Comparison of ENCODE assay signal across 23 cellular contexts in the genomic region with DNA sequence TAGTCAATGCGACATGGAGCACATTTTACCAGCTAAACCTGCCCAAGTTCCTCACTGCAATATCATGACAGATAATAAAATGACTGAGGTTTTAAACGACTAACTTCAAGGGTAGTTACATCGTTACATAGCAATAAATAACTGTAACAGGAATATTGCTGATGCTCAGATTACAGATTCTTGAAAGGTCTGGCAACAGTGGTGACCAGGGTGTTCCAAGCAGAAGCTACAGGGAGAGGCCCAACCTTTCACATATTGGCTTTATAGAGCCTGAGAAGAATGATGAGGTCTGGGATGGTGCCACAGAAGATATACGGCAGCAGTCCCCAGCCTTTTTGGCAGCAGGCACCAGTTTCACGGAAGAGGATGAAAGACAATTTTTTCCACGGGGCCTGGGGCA. TPM values are rescaled to one million over a fixed set of nuclear protein-coding genes. Genes with fewer than 3 reads are reported as not detected.
DNase-seq lines count a peak whose midpoint lies in the region; ATAC-seq and TF ChIP-seq lines count a peak whose summit lies in the region.
"Had no signal": no experiment of that assay in that cellular context is flagged by ENCODE, and none has a peak within 500 bp of the region (broad histone marks: within the 10 kb centered on the region; RNA-seq: fewer than 3 reads in every experiment).

No MANE protein-coding gene starts in this region.

- no peak for DNase-seq in activated T-cell treated with anti-CD3 and anti-CD28 coated beads, Interleukin-2, amount 50 U/mL, for 24 hours
- DNase-seq in activated T-cell treated with anti-CD3 and anti-CD28 coated beads, Interleukin-2, amount 50 U/mL, for 72 hours = no peak
- DNase-seq in GM23338 (ENCODE audit: low spot score) (no peak), left kidney (ENCODE audit: low read depth, low spot score) (peak; percentile 5), progenitor cell of endocrine pancreas (ENCODE audit: low spot score, unreplicated experiment) (no peak), breast epithelium (ENCODE audit: low spot score in 2 of 2) (no peak), ascending aorta (ENCODE audit: low spot score in 2 of 2) (no peak), thyroid gland (no peak)
- DNase-seq: 8988T; Calu3; CD8-positive, alpha-beta T cell; DMS 273 treated with DMSO at 0.1 percent for 48 hours; DMS53; DND-41; EL; GOT3; H7; HFFc6; IMR-90 had no signal

- H3K9me2 ChIP-seq in GM23338 (ENCODE audit: insufficient read depth) = no peaks in the 10 kb centered on the region

- WGBS in thyroid gland, 2 donors = 81 to 90% methylated on average over 6 of the region's 6 CpGs

- H2AFZ ChIP-seq in GM23338 = no peak overlapping the region

- H3K4me3 Mint-ChIP-seq in activated T-cell treated with anti-CD3 and anti-CD28 coated beads, Interleukin-2, amount 50 U/mL, for 24 hours = no peak overlapping the region
- no peak overlapping the region for H3K4me3 Mint-ChIP-seq in activated T-cell treated with anti-CD3 and anti-CD28 coated beads, Interleukin-2, amount 50 U/mL, for 72 hours
- H3K4me3 Mint-ChIP-seq in GM23338 = no peak overlapping the region
- no peak overlapping the region for H3K4me3 Mint-ChIP-seq in progenitor cell of endocrine pancreas (ENCODE audit: low read depth)
- H3K4me3 Mint-ChIP-seq: B cell; CD8-positive, alpha-beta T cell; HFFc6 had no signal

- H3K27ac ChIP-seq in GM23338 (ENCODE audit: low read depth) (peak overlapping the region; percentile 61; the same call in 1 of the 2 replicates), breast epithelium (no peak overlapping the region), ascending aorta (no peak overlapping the region), thyroid gland (no peak overlapping the region)

- H3K4me1 ChIP-seq in GM23338 (ENCODE audit: insufficient read depth) (no peaks in the 10 kb centered on the region), breast epithelium (no peaks in the 10 kb centered on the region), ascending aorta (no peaks in the 10 kb centered on the region), thyroid gland (peaks cover 0 to 4% of the 10 kb centered on the region in 2 donors)

- no peak overlapping the region for H3K4me2 ChIP-seq in GM23338
- H3K4me2 ChIP-seq: BLaER1 treated with 17β-estradiol and CSF1 and Interleukin-3, amounts not matched to agents 10 nM and 100 nM had no signal

- H3K27ac Mint-ChIP-seq in activated T-cell treated with anti-CD3 and anti-CD28 coated beads, Interleukin-2, amount 50 U/mL, for 24 hours = peak overlapping the region; percentile 38
- H3K27ac Mint-ChIP-seq in activated T-cell treated with anti-CD3 and anti-CD28 coated beads, Interleukin-2, amount 50 U/mL, for 72 hours = no peak overlapping the region
- no peak overlapping the region for H3K27ac Mint-ChIP-seq in GM23338
- peak overlapping the region; percentile 5 for H3K27ac Mint-ChIP-seq in progenitor cell of endocrine pancreas
- H3K27ac Mint-ChIP-seq: B cell; CD8-positive, alpha-beta T cell; HFFc6 had no signal

- no peaks in the 10 kb centered on the region for H3K4me1 Mint-ChIP-seq in activated T-cell treated with anti-CD3 and anti-CD28 coated beads, Interleukin-2, amount 50 U/mL, for 24 hours (ENCODE audit: low read depth)
- H3K4me1 Mint-ChIP-seq in activated T-cell treated with anti-CD3 and anti-CD28 coated beads, Interleukin-2, amount 50 U/mL, for 72 hours (ENCODE audit: low read depth) = no peaks in the 10 kb centered on the region
- H3K4me1 Mint-ChIP-seq in GM23338 (no peaks in the 10 kb centered on the region), progenitor cell of endocrine pancreas (ENCODE audit: low read depth) (no peaks in the 10 kb centered on the region)

- H3F3A ChIP-seq in GM23338 (replicated peaks; ENCODE audit: low read depth) = peaks cover 11% of the 10 kb centered on the region; the same call in 1 of the 2 replicates

- TF ChIP-seq POLR2A in breast epithelium (IDR thresholded peaks at IDR 0.05) = no peak
- TF ChIP-seq POLR2A in thyroid gland (IDR thresholded peaks at IDR 0.05) = no peak

- no peaks in the 10 kb centered on the region for H3K27me3 ChIP-seq in GM23338 (ENCODE audit: insufficient read depth)
- no peaks in the 10 kb centered on the region for H3K27me3 ChIP-seq in breast epithelium
- no peaks in the 10 kb centered on the region for H3K27me3 ChIP-seq in ascending aorta
- H3K27me3 ChIP-seq in thyroid gland = no peaks in the 10 kb centered on the region
- H3K27me3 ChIP-seq: BLaER1 treated with 17β-estradiol and CSF1 and Interleukin-3, amounts not matched to agents 10 nM and 100 nM had no signal

- ATAC-seq in activated T-cell treated with anti-CD3 and anti-CD28 coated beads, Interleukin-2, amount 50 U/mL, for 72 hours (replicated peaks in 1 of 2) = no peak
- no peak for ATAC-seq in GM23338
- ATAC-seq: CD8-positive, alpha-beta T cell; GM12878; HCT116 had no signal

- TF ChIP-seq CTCF in GM23338 (conservative IDR thresholded peaks at IDR 0.05; ENCODE audit: low read depth in 2 of 2) (no peak), progenitor cell of endocrine pancreas (IDR thresholded peaks at IDR 0.05; ENCODE audit: unreplicated experiment) (no peak), breast epithelium (IDR thresholded peaks at IDR 0.05) (no peak), ascending aorta (IDR thresholded peaks at IDR 0.05) (no peak), thyroid gland (IDR thresholded peaks at IDR 0.05) (no peak)

- H3K36me3 ChIP-seq in GM23338 (ENCODE audit: insufficient read depth) (peaks cover 65% of the 10 kb centered on the region), breast epithelium (no peaks in the 10 kb centered on the region), ascending aorta (peaks cover 17 to 62% of the 10 kb centered on the region in 2 donors), thyroid gland (peaks cover 0 to 6% of the 10 kb centered on the region in 2 donors)

- peaks cover 5% of the 10 kb centered on the region for H3K79me2 ChIP-seq in GM23338 (replicated peaks; ENCODE audit: insufficient read depth)

- H3K36me3 Mint-ChIP-seq in activated T-cell treated with anti-CD3 and anti-CD28 coated beads, Interleukin-2, amount 50 U/mL, for 24 hours (ENCODE audit: low read depth) = peaks cover 89% of the 10 kb centered on the region
- peaks cover 4 to 36% of the 10 kb centered on the region in 2 donors for H3K36me3 Mint-ChIP-seq in activated T-cell treated with anti-CD3 and anti-CD28 coated beads, Interleukin-2, amount 50 U/mL, for 72 hours (ENCODE audit: insufficient read depth in 2 of 2)
- peaks cover 82% of the 10 kb centered on the region for H3K36me3 Mint-ChIP-seq in GM23338 (ENCODE audit: low read depth)
- H3K36me3 Mint-ChIP-seq in progenitor cell of endocrine pancreas (ENCODE audit: insufficient read depth) = peaks cover 40% of the 10 kb centered on the region

- intact Hi-C loops in breast epithelium (cut with DNase I; ENCODE audit: low total_unique reads) (no loop called here), ascending aorta (cut with DNase I) (no loop called here), thyroid gland (cut with DNase I) (no loop called here)

- H3K27me3 Mint-ChIP-seq in activated T-cell treated with anti-CD3 and anti-CD28 coated beads, Interleukin-2, amount 50 U/mL, for 24 hours = no peaks in the 10 kb centered on the region
- H3K27me3 Mint-ChIP-seq in activated T-cell treated with anti-CD3 and anti-CD28 coated beads, Interleukin-2, amount 50 U/mL, for 72 hours (ENCODE audit: low read depth) = no peaks in the 10 kb centered on the region
- H3K27me3 Mint-ChIP-seq in GM23338 (ENCODE audit: insufficient read depth, low read depth, poor library complexity) (peaks cover 2% of the 10 kb centered on the region), progenitor cell of endocrine pancreas (no peaks in the 10 kb centered on the region)
- H3K27me3 Mint-ChIP-seq: B cell had no signal

- no peaks in the 10 kb centered on the region for H3K9me3 Mint-ChIP-seq in activated T-cell treated with anti-CD3 and anti-CD28 coated beads, Interleukin-2, amount 50 U/mL, for 24 hours
- H3K9me3 Mint-ChIP-seq in activated T-cell treated with anti-CD3 and anti-CD28 coated beads, Interleukin-2, amount 50 U/mL, for 72 hours = no peaks in the 10 kb centered on the region
- no peaks in the 10 kb centered on the region for H3K9me3 Mint-ChIP-seq in GM23338
- no peaks in the 10 kb centered on the region for H3K9me3 Mint-ChIP-seq in progenitor cell of endocrine pancreas (ENCODE audit: low read depth)
- H3K9me3 Mint-ChIP-seq: CD8-positive, alpha-beta T cell; HFFc6 had no signal

- H3K4me3 ChIP-seq in GM23338 (no peak overlapping the region), breast epithelium (no peak overlapping the region), ascending aorta (no peak overlapping the region), thyroid gland (replicated peaks in 1 of 3) (no peak overlapping the region)
- H3K4me3 ChIP-seq: BLaER1 treated with 17β-estradiol and CSF1 and Interleukin-3, amounts not matched to agents 10 nM and 100 nM; GM12878 had no signal

- H4K20me1 ChIP-seq in GM23338 (replicated peaks; ENCODE audit: insufficient read depth) = peaks cover 14% of the 10 kb centered on the region

- no peaks in the 10 kb centered on the region for H3K9me3 ChIP-seq in breast epithelium
- no peaks in the 10 kb centered on the region for H3K9me3 ChIP-seq in ascending aorta
- H3K9me3 ChIP-seq in thyroid gland = no peaks in the 10 kb centered on the region
- H3K9me3 ChIP-seq: BLaER1 treated with 17β-estradiol and CSF1 and Interleukin-3, amounts not matched to agents 10 nM and 100 nM had no signal

TF ChIP-seq in GM23338, 12 proteins besides CTCF, POLR2A, EP300 and RAD21 (continues in another document):
- TF ChIP-seq ZNF114 (CRISPR knock-in tag; IDR thresholded peaks at IDR 0.05) = no peak
- TF ChIP-seq POLR2AphosphoS5 (IDR thresholded peaks at IDR 0.05; ENCODE audit: low read depth) = no peak
- TF ChIP-seq JUNB (IDR thresholded peaks at IDR 0.05; ENCODE audit: unreplicated experiment) = no peak
- TF ChIP-seq CREB1 (CRISPR knock-in tag; IDR thresholded peaks at IDR 0.05; ENCODE audit: low read depth) = no peak
- no peak for TF ChIP-seq STAT1 (IDR thresholded peaks at IDR 0.05; ENCODE audit: unreplicated experiment)
- no peak for TF ChIP-seq ZNF331 (CRISPR knock-in tag; IDR thresholded peaks at IDR 0.05; ENCODE audit: low read depth)

RNA-seq across cellular contexts. Expression of gene CSPG5, which starts 51.1 kb away (rescaled TPM):
- under 1 TPM; 0.30 to 0.48 TPM for total RNA-seq in activated T-cell treated with anti-CD3 and anti-CD28 coated beads, Interleukin-2, amount 50 U/mL, for 72 hours
- 3.4 and 4.3 TPM in 2 replicates for total RNA-seq in GM23338 (2014; rRNA removed; shearing (Covaris generic))
- 0.86 and 1.3 TPM in 2 replicates for polyA plus RNA-seq in GM23338 (2016; fragmentation: Nextera tagmentation; extraction: Ambion mirVana)
- 1.7 and 2.5 TPM in 2 replicates for total RNA-seq in progenitor cell of endocrine pancreas
- total RNA-seq in breast epithelium = under 1 TPM; 0.44 to 0.98 (median 0.96) TPM
- 1.7 TPM for total RNA-seq in ascending aorta
- total RNA-seq in thyroid gland = 1 to 10 TPM in 1 of 4 donors, under 1 TPM in 3; 0.54 to 1.8 (median 0.68) TPM
- polyA plus RNA-seq: GM12878 had no signal

Comparison
In these comparisons a context has a peak if more than half of its experiments do, and no peak if none do; other contexts are left out.
1. H3K27ac Mint-ChIP-seq: peak in activated T-cell treated with anti-CD3 and anti-CD28 coated beads, Interleukin-2, amount 50 U/mL, for 24 hours (single experiment) and progenitor cell of endocrine pancreas (single experiment); none in activated T-cell treated with anti-CD3 and anti-CD28 coated beads, Interleukin-2, amount 50 U/mL, for 72 hours (single experiment) and GM23338 (single experiment).